In the genomic region with DNA sequence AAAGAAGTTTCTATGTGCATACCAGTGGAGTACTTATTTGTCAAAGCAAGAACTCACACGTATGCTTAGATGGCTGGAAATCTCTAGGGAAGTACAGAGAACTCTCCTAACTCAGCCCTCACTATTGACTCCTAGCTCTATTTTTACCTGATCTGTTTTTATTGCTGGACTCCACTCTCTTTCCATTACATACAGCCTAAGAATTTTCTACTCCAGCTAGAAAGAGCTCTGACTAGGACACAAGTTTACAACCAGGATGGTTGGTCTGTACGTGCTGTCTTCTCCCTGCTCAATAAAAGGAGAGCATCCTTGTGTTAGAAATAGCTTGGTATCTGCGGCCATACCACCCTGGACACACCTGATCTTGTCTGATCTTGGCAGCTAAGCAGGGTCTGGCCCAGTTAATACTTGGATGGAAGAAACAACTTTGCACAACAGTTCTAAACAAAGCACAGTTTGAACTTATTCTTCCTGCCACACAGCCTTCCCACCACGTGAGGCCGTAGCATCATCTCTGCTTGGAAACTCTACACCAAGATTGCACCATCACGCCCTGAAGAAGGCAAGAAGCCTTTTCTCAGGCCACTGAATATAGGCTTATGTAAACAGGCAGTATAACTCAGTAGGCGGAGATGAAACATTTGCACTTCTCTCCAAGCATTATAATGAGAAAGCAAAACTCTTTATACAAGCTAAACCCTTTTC, we compare ENCODE assay signal across 11 cellular contexts. TPM values are rescaled to one million over a fixed set of nuclear protein-coding genes. Genes with fewer than 3 reads are reported as not detected.
DNase-seq lines count a peak whose midpoint lies in the region; ATAC-seq and TF ChIP-seq lines count a peak whose summit lies in the region.
"Had no signal": no experiment of that assay in that cellular context is flagged by ENCODE, and none has a peak within 500 bp of the region (broad histone marks: within the 10 kb centered on the region; RNA-seq: fewer than 3 reads in every experiment).

No MANE protein-coding gene starts in this region.

- no peak overlapping the region for H3K4me3 ChIP-seq in Peyer's patch
- no peak overlapping the region for H3K4me3 ChIP-seq in skeletal muscle cell (ENCODE audit: low read depth, low read length)

- peak in 1 of 6 experiments; percentile 20 for TF ChIP-seq CTCF in Peyer's patch (IDR thresholded peaks at IDR 0.05)

- H3K36me3 Mint-ChIP-seq in activated T-cell treated with anti-CD3 and anti-CD28 coated beads, Interleukin-2, amount 50 U/mL, for 72 hours (ENCODE audit: insufficient read depth in 2 of 2), result no peaks in the 10 kb centered on the region

- peak overlapping the region in 2 of 4 donors; percentile 41 to 69 for H3K27ac ChIP-seq in Peyer's patch

- H3K4me3 Mint-ChIP-seq in activated T-cell treated with anti-CD3 and anti-CD28 coated beads, Interleukin-2, amount 50 U/mL, for 72 hours, result no peak overlapping the region
- H3K4me3 Mint-ChIP-seq: T-helper 1 cell treated with Interleukin-12 subunit alpha and Interleukin-12 subunit beta and Interleukin-4 antibody, amounts not matched to agents 30 μg/mL and 1 μg/mL, for 36 hours had no signal

- no peak for TF ChIP-seq POLR2A in Peyer's patch (IDR thresholded peaks at IDR 0.05)

- DNase-seq in GM04504 (ENCODE audit: low read depth) (peak; percentile 84), Peyer's patch (peak in 2 of 3 donors; percentile 30 to 53), fibroblast of peridontal ligament (ENCODE audit: extremely low read depth) (peak; percentile 99), skeletal muscle cell (ENCODE audit: low read depth) (peak; percentile 92), NCI-H1048 (lab: John Stamatoyannopoulos, UW) (no peak), NCI-H128 (lab: John Stamatoyannopoulos, UW; ENCODE audit: unreplicated experiment) (no peak)
- DNase-seq in activated T-cell treated with anti-CD3 and anti-CD28 coated beads, Interleukin-2, amount 50 U/mL, for 72 hours, result no peak
- DNase-seq: glutamatergic neuron, NCI-H187 treated with DMSO at 0.1 percent for 48 hours had no signal

- H3K4me1 ChIP-seq in Peyer's patch, result peaks cover 0 to 8% (median 0%) of the 10 kb centered on the region in 4 donors

- no peaks in the 10 kb centered on the region for H3K9me3 ChIP-seq in Peyer's patch

- H3K27me3 ChIP-seq in Peyer's patch, result no peaks in the 10 kb centered on the region

- H3K27me3 Mint-ChIP-seq in activated T-cell treated with anti-CD3 and anti-CD28 coated beads, Interleukin-2, amount 50 U/mL, for 72 hours (ENCODE audit: low read depth), result no peaks in the 10 kb centered on the region

- H3K4me1 Mint-ChIP-seq in activated T-cell treated with anti-CD3 and anti-CD28 coated beads, Interleukin-2, amount 50 U/mL, for 72 hours (ENCODE audit: low read depth), result no peaks in the 10 kb centered on the region

- H3K36me3 ChIP-seq in Peyer's patch, result no peaks in the 10 kb centered on the region

- H3K27ac Mint-ChIP-seq in activated T-cell treated with anti-CD3 and anti-CD28 coated beads, Interleukin-2, amount 50 U/mL, for 72 hours, result no peak overlapping the region
- H3K27ac Mint-ChIP-seq: T-helper 1 cell treated with Interleukin-12 subunit alpha and Interleukin-12 subunit beta and Interleukin-4 antibody, amounts not matched to agents 30 μg/mL and 1 μg/mL, for 36 hours had no signal

- no peak for ATAC-seq in GM21381 (IDR thresholded peaks at IDR 0.05; ENCODE audit: unreplicated experiment)
- ATAC-seq in activated T-cell treated with anti-CD3 and anti-CD28 coated beads, Interleukin-2, amount 50 U/mL, for 72 hours (replicated peaks in 1 of 2), result no peak

- no peaks in the 10 kb centered on the region for H3K9me3 Mint-ChIP-seq in activated T-cell treated with anti-CD3 and anti-CD28 coated beads, Interleukin-2, amount 50 U/mL, for 72 hours
- H3K9me3 Mint-ChIP-seq: T-helper 1 cell treated with Interleukin-12 subunit alpha and Interleukin-12 subunit beta and Interleukin-4 antibody, amounts not matched to agents 30 μg/mL and 1 μg/mL, for 36 hours had no signal

RNA-seq across cellular contexts. Expression of gene KCNMA1, which starts 50.7 kb away (rescaled TPM):
- total RNA-seq in Peyer's patch, result 10 to 100 TPM; 17.8 to 29.1 (median 23.9) TPM
- 1 to 10 TPM in 1 of 2 donors, under 1 TPM in 1; 0.55 to 1.0 TPM for total RNA-seq in activated T-cell treated with anti-CD3 and anti-CD28 coated beads, Interleukin-2, amount 50 U/mL, for 72 hours

Comparison
In these comparisons a context has a peak if more than half of its experiments do, and no peak if none do; other contexts are left out.
1. DNase-seq: peak in GM04504 (single experiment), Peyer's patch (2 of 3), fibroblast of peridontal ligament (single experiment) and skeletal muscle cell (single experiment); none in NCI-H1048 (single experiment), NCI-H128 (single experiment) and activated T-cell treated with anti-CD3 and anti-CD28 coated beads, Interleukin-2, amount 50 U/mL, for 72 hours (0 of 2).
2. RNA of gene KCNMA1, which starts 50.7 kb away (total RNA-seq): 17.8 to 29.1 TPM in Peyer's patch; 0.55 to 1.0 TPM in activated T-cell treated with anti-CD3 and anti-CD28 coated beads, Interleukin-2, amount 50 U/mL, for 72 hours; every median in the first group is over 4 times any median in the second.